1 cellular context compared by ENCODE assay signal in the genomic region with DNA sequence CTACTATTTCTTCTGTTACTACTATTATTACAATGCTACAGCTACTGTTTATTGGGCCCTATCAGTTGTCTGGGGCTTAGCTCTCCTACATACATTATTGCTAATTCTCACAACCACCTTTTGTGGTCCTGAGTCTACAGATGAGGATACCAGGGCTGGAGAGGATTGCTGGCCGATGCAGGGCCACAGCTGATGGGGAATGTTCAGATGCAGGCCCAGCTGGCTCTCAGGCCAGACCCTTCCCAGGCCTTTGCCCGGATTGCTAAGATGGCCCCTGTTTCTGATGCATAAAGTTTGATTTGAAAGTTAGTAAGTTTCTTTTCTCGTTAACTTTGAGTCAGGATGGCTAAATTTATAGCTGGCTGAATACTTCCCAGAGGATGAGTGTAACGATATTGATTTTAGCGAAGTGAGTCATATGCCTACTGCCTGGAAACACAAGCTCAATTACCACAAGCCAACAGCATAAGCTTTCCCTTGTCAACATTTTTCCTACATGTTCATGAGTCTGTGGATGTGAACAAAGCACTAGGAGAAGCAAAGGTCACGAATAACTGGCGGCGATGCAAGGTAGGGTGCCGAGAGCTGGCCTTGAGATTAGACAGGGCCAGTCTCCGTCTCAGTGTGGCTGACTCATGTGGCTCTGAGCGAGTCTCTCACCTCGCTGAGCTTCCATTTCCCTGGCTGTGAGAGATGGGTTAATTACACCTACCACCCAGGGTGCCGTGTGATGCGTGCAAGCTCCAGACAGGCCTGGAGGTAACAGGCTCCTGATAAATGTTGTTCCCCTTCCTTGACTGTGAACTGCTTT.
TF ChIP-seq lines count a peak whose summit lies in the region.

No MANE protein-coding gene starts in this region.

TF ChIP-seq in IMR-90, 13 proteins besides CTCF, POLR2A, EP300 and RAD21:
- TF ChIP-seq BHLHE40 (IDR thresholded peaks at IDR 0.05; ENCODE audit: low read depth, low read length) (peak; percentile 67), MAFK (IDR thresholded peaks at IDR 0.05; ENCODE audit: low read depth, low read length) (peak; percentile 52; the same call in 1 of the 2 replicates), CEBPB (IDR thresholded peaks at IDR 0.05; ENCODE audit: low read depth, low read length) (no peak), MXI1 (IDR thresholded peaks at IDR 0.05; ENCODE audit: borderline replicate concordance, low read depth, low read length) (no peak), NFE2L2 (IDR thresholded peaks at IDR 0.05; ENCODE audit: low read depth, low read length) (peak; percentile 14; the same call in 1 of the 2 replicates), CHD1 (IDR thresholded peaks at IDR 0.05; ENCODE audit: low read depth, low read length) (no peak; the same call in 1 of the 2 replicates), MAZ (IDR thresholded peaks at IDR 0.05; ENCODE audit: borderline replicate concordance, low read depth, low read length) (0 out of 2 replicates have a peak, but pooled peaks have one; percentile 8), SMC3 (IDR thresholded peaks at IDR 0.05; ENCODE audit: low read depth, low read length) (peak; percentile 1; the same call in 1 of the 2 replicates), FOS (IDR thresholded peaks at IDR 0.05; ENCODE audit: low read depth, low read length) (peak; percentile 94)
